Comparison of ENCODE assay signal across 17 cellular contexts in the genomic region with DNA sequence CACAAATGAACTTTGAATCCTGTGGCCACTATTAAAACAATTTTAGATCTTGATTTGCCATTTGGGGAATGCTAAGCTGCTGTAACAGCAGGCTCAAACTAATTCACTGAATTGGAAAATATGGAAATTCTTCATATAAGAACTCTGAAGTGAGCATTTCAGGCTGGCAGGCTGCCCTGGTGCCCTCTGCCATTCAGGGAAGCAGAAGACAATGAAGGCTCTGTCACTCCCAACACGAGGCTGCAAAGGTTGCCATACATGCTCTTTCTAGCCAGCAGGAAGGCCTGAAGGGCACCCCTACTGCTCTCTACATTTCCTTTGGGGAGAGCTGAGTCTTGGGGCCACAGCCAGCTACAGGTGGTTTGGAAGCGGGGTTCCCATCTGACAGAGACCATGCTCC.
"Had no signal": no experiment of that assay in that cellular context is flagged by ENCODE, and none has a peak within 500 bp of the region (broad histone marks: within the 10 kb centered on the region; RNA-seq: fewer than 3 reads in every experiment).

No MANE protein-coding gene starts in this region.

- DNase-seq: activated CD4-positive, CD25-positive, alpha-beta regulatory T cell; activated CD4-positive, CD25-positive, alpha-beta regulatory T cell treated with anti-CD3 and anti-CD28 coated beads, Interleukin-2, amount 50 U/mL, for 72 hours; activated CD8-positive, alpha-beta memory T cell treated with anti-CD3 and anti-CD28 coated beads, Interleukin-2, amount 10 ng/mL, durations not matched to agents 7 days and 5 days; activated CD8-positive, alpha-beta memory T cell treated with anti-CD3 and anti-CD28 coated beads, Interleukin-2, amount 50 U/mL, for 4 hours; activated effector memory CD4-positive, alpha-beta T cell treated with anti-CD3 and anti-CD28 coated beads, Interleukin-2, amount 50 U/mL, for 16 hours; activated T-cell treated with anti-CD3 and anti-CD28 coated beads, Interleukin-2, amount 50 U/mL, for 1 hour; aorta; cortex of kidney; effector CD4-positive, alpha-beta T cell; effector memory CD8-positive, alpha-beta T cell; T-helper 17 cell; T1000 had no signal

- FAIRE-seq: colon had no signal

- H3K4me3 ChIP-seq: adrenal gland, body of pancreas, esophagus muscularis mucosa had no signal

- H3K9me3 ChIP-seq: adrenal gland, body of pancreas, esophagus muscularis mucosa had no signal

- H3K27me3 ChIP-seq: adrenal gland, body of pancreas, esophagus muscularis mucosa, foreskin keratinocyte had no signal

- H3K4me1 ChIP-seq: adrenal gland, body of pancreas, esophagus muscularis mucosa, foreskin keratinocyte had no signal

- H3K27ac ChIP-seq: adrenal gland, body of pancreas, esophagus muscularis mucosa, foreskin keratinocyte had no signal

- H3K36me3 ChIP-seq: adrenal gland, esophagus muscularis mucosa had no signal
